ENCODE assay signal across 1 cellular context in the genomic region with DNA sequence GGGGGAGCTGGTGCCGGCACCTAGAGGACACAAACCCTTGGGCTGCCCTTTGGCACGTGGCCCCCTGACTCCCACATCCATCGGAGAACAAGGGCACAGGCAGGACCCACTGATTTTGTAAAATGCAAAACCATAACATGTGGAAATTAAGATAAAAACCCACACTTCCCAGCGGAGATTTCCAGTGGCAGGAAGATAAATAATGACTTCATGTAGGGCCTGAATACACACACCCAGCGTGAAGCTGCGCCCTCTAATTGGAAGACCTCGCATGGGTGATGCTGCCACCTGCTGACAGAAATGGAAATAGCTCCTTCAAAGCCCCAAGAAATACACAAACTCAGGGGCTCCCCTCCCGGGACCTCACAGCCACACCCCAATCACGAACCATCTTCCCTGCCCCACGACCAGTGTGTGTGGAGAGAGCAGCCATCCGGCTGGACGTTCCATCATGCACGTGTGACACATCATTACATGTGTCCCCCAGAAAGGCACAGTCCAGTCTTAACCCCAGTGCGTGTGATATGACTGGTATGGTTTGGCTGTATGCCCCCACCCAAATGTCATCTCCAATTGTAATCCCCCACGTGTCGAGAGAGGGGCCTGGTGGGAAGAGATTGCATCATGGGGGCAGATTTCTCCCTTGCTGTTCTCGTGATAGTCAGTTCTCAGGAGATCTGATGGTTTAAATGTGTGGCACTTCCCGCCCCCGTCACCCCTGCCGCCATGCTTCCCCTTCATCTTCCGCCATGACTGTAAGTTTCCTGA.
TF ChIP-seq lines count a peak whose summit lies in the region.

No MANE protein-coding gene starts in this region.

TF ChIP-seq in GM12878, 131 proteins besides CTCF, POLR2A, EP300 and RAD21:
- TF ChIP-seq, protein P1, sequence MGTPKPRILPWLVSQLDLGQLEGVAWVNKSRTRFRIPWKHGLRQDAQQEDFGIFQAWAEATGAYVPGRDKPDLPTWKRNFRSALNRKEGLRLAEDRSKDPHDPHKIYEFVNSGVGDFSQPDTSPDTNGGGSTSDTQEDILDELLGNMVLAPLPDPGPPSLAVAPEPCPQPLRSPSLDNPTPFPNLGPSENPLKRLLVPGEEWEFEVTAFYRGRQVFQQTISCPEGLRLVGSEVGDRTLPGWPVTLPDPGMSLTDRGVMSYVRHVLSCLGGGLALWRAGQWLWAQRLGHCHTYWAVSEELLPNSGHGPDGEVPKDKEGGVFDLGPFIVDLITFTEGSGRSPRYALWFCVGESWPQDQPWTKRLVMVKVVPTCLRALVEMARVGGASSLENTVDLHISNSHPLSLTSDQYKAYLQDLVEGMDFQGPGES (IDR thresholded peaks at IDR 0.05), result 0 out of 2 replicates have a peak, but pooled peaks have one; percentile 8
- TF ChIP-seq KAT2A (conservative IDR thresholded peaks at IDR 0.05; ENCODE audit: control insufficient read depth, low read depth, low read length) (no peak), SMC3 (IDR thresholded peaks at IDR 0.05; ENCODE audit: borderline replicate concordance, low read length) (peak; percentile 86)
